In genomic region chr17:77684803-77685580, GRCh38 we compare ENCODE assay signal across 1 cellular context.
TF ChIP-seq lines count a peak whose summit lies in the region.

No MANE protein-coding gene starts in this region.

TF ChIP-seq in HepG2, 621 proteins besides CTCF, POLR2A, EP300 and RAD21:
- no peak for TF ChIP-seq PAXIP1 (CRISPR knock-in tag; conservative IDR thresholded peaks at IDR 0.05)
- TF ChIP-seq CEBPB (IDR thresholded peaks at IDR 0.05; ENCODE audit: borderline replicate concordance, low read depth, low read length) = peak; percentile 90
- TF ChIP-seq ZNF550 (CRISPR knock-in tag; IDR thresholded peaks at IDR 0.05; ENCODE audit: borderline replicate concordance) = no peak
- no peak for TF ChIP-seq PAX8 (CRISPR knock-in tag; IDR thresholded peaks at IDR 0.05; ENCODE audit: borderline replicate concordance)
- no peak for TF ChIP-seq NFYC (CRISPR knock-in tag; IDR thresholded peaks at IDR 0.05)
- peak; percentile 56 for TF ChIP-seq CEBPG (CRISPR knock-in tag; IDR thresholded peaks at IDR 0.05)
- TF ChIP-seq FUBP1 (CRISPR knock-in tag; IDR thresholded peaks at IDR 0.05; ENCODE audit: borderline replicate concordance) = no peak
- TF ChIP-seq DR1 (CRISPR knock-in tag; IDR thresholded peaks at IDR 0.05) = no peak
